ENCODE assay signal across 28 cellular contexts in genomic region chr2:108133457-108133856, GRCh38.
"Had no signal": no experiment of that assay in that cellular context is flagged by ENCODE, and none has a peak within 500 bp of the region (broad histone marks: within the 10 kb centered on the region; RNA-seq: fewer than 3 reads in every experiment).

No MANE protein-coding gene starts in this region.

- DNase-seq: hypothalamus; kidney glomerular epithelial cell; left cardiac atrium; left lung; lower lobe of right lung; mammary epithelial cell; mesenchymal stem cell; naive thymus-derived CD8-positive, alpha-beta T cell; nucleus accumbens; pancreas; retina; right cardiac atrium; stimulated activated CD4-positive, alpha-beta T cell treated with anti-CD3 and anti-CD28 coated beads, Interleukin-12 subunit alpha, Interleukin-12 subunit beta, amount 100 ng/mL, for 4 hours; stimulated activated CD4-positive, alpha-beta T cell treated with anti-CD3 and anti-CD28 coated beads, Interleukin-15, amount 100 ng/mL, for 24 hours; stimulated activated CD4-positive, alpha-beta T cell treated with anti-CD3 and anti-CD28 coated beads, Interleukin-2, amount 100 ng/mL, for 24 hours; stimulated activated CD4-positive, alpha-beta T cell treated with anti-CD3 and anti-CD28 coated beads, Interleukin-4, amount 100 ng/mL, for 1 hour; stimulated activated naive CD4-positive, alpha-beta T cell; tibial artery; trophoblast cell; upper lobe of right lung had no signal

- H3K36me3 Mint-ChIP-seq: naive thymus-derived CD8-positive, alpha-beta T cell had no signal

- H3K4me1 ChIP-seq: left lung, lower lobe of right lung, pancreas, prostate gland, suprapubic skin, tibial artery, upper lobe of right lung had no signal

- H3K36me3 ChIP-seq: left lung, lower lobe of right lung, pancreas, prostate gland, suprapubic skin, thoracic aorta, tibial artery, upper lobe of right lung had no signal

- H3K4me1 Mint-ChIP-seq: naive thymus-derived CD8-positive, alpha-beta T cell had no signal

- H3K27me3 Mint-ChIP-seq: stimulated activated naive CD8-positive, alpha-beta T cell treated with anti-CD3 and anti-CD28 coated beads, Interleukin-15, Interleukin-2, amounts not matched to agents 100 ng/mL and 50 ng/mL, for 24 hours had no signal

- H3K9me3 Mint-ChIP-seq: stimulated activated naive CD8-positive, alpha-beta T cell treated with anti-CD3 and anti-CD28 coated beads, Interleukin-15, Interleukin-2, amounts not matched to agents 100 ng/mL and 50 ng/mL, for 24 hours had no signal

- H3K27ac Mint-ChIP-seq: naive thymus-derived CD8-positive, alpha-beta T cell; nephron; stimulated activated naive CD8-positive, alpha-beta T cell treated with anti-CD3 and anti-CD28 coated beads, Interleukin-15, Interleukin-2, amounts not matched to agents 100 ng/mL and 50 ng/mL, for 24 hours had no signal

- H3K9me3 ChIP-seq: left lung, lower lobe of right lung, pancreas, prostate gland, suprapubic skin, thoracic aorta, tibial artery, upper lobe of right lung had no signal

- H3K27ac ChIP-seq: left lung, lower lobe of right lung, pancreas, prostate gland, skin epidermis, suprapubic skin, thoracic aorta, tibial artery, upper lobe of right lung had no signal

- H3K4me3 ChIP-seq: left lung, lower lobe of right lung, pancreas, prostate gland, skin epidermis, suprapubic skin, thoracic aorta, tibial artery, upper lobe of right lung had no signal

- ATAC-seq: left cardiac atrium; left lung; lower lobe of right lung; naive thymus-derived CD8-positive, alpha-beta T cell; pancreas; right cardiac atrium; sciatic nerve; upper lobe of right lung had no signal

- H3K4me3 Mint-ChIP-seq: naive thymus-derived CD8-positive, alpha-beta T cell; nephron; neural crest cell; stimulated activated naive CD8-positive, alpha-beta T cell treated with anti-CD3 and anti-CD28 coated beads, Interleukin-15, Interleukin-2, amounts not matched to agents 100 ng/mL and 50 ng/mL, for 24 hours had no signal

- H3K27me3 ChIP-seq: left lung, pancreas, suprapubic skin, tibial artery, upper lobe of right lung had no signal
